8 cellular contexts compared by ENCODE assay signal in genomic region chr12:109572506-109572845, GRCh38. TPM values are rescaled to one million over a fixed set of nuclear protein-coding genes. Genes with fewer than 3 reads are reported as not detected.
DNase-seq lines count a peak whose midpoint lies in the region; TF ChIP-seq lines count a peak whose summit lies in the region.

No MANE protein-coding gene starts in this region.

- no peaks in the 10 kb centered on the region for H3K27me3 ChIP-seq in DOHH2 (ENCODE audit: control insufficient read depth, low read length)
- H3K27me3 ChIP-seq in Peyer's patch: no peaks in the 10 kb centered on the region
- H3K27me3 ChIP-seq in parathyroid adenoma (ENCODE audit: control insufficient read depth, insufficient read depth, low read length): no peaks in the 10 kb centered on the region

- no peak overlapping the region for H3K9ac ChIP-seq in parathyroid adenoma

- H3K36me3 ChIP-seq in DOHH2 (ENCODE audit: control insufficient read depth, low read length) (peaks cover 85% of the 10 kb centered on the region), Peyer's patch (peaks cover 0 to 43% (median 0%) of the 10 kb centered on the region in 3 donors), parathyroid adenoma (ENCODE audit: control insufficient read depth, insufficient read depth, low read length) (no peaks in the 10 kb centered on the region)

- in situ Hi-C loops in ACHN (cut with HindIII; ENCODE audit: low pct_ligation_motif_present, low pct_unique_long_range_greater_than_20kb, low sequenced_read_pairs): no loop called here

- H3K4me3 ChIP-seq in DOHH2 (ENCODE audit: low read length): peak overlapping the region; percentile 98
- peak overlapping the region in 3 of 4 donors; percentile 71 to 95 (median 82) for H3K4me3 ChIP-seq in Peyer's patch
- H3K4me3 ChIP-seq in parathyroid adenoma (ENCODE audit: low read depth, low read length): peak overlapping the region; percentile 80

- H3K9me3 ChIP-seq in DOHH2 (ENCODE audit: control insufficient read depth, insufficient read depth, low read length) (no peaks in the 10 kb centered on the region), Peyer's patch (no peaks in the 10 kb centered on the region), parathyroid adenoma (ENCODE audit: control insufficient read depth, low read length) (no peaks in the 10 kb centered on the region)

- H2AFZ ChIP-seq in parathyroid adenoma: peak overlapping the region; percentile 92

- H3K27ac ChIP-seq in DOHH2 (ENCODE audit: low read depth, low read length) (peak overlapping the region; percentile 78), Peyer's patch (peak overlapping the region in 2 of 4 donors; percentile 84 to 91), epithelial cell of prostate (peak overlapping the region; percentile 74), parathyroid adenoma (peak overlapping the region; percentile 82)

- H3F3A ChIP-seq in DOHH2 (ENCODE audit: control insufficient read depth, insufficient read depth): no peaks in the 10 kb centered on the region; the same call in 1 of the 2 replicates

- peak overlapping the region; percentile 82 for H3K4me2 ChIP-seq in DOHH2 (ENCODE audit: low read length)
- H3K4me2 ChIP-seq in parathyroid adenoma (ENCODE audit: low read length): peak overlapping the region; percentile 58

- DNase-seq in Peyer's patch: no peak
- no peak for DNase-seq in epithelial cell of prostate (ENCODE audit: low read depth, low spot score)
- DNase-seq in GM10266 (ENCODE audit: extremely low spot score): no peak
- DNase-seq in NCI-H2107 treated with DMSO at 0.1 percent for 48 hours (lab: John Stamatoyannopoulos, UW; ENCODE audit: unreplicated experiment): no peak
- no peak for DNase-seq in NCI-H526 (lab: John Stamatoyannopoulos, UW)
- DNase-seq in ACHN: no peak

- H3K9me2 ChIP-seq in DOHH2 (replicated peaks; ENCODE audit: control insufficient read depth, low read length): no peaks in the 10 kb centered on the region

- no peak for TF ChIP-seq CTCF in DOHH2 (IDR thresholded peaks at IDR 0.05; ENCODE audit: low read depth, low read length, poor library complexity, severe bottlenecking)
- no peak for TF ChIP-seq CTCF in Peyer's patch (IDR thresholded peaks at IDR 0.05)
- TF ChIP-seq CTCF in parathyroid adenoma (IDR thresholded peaks at IDR 0.05): no peak
- no peak for TF ChIP-seq CTCF in GM10266 (IDR thresholded peaks at IDR 0.05; ENCODE audit: control insufficient read depth, insufficient read depth, low read depth, missing control alignments)

- TF ChIP-seq POLR2A in Peyer's patch (IDR thresholded peaks at IDR 0.05): no peak

- no peaks in the 10 kb centered on the region for H4K20me1 ChIP-seq in DOHH2 (ENCODE audit: control insufficient read depth, insufficient read depth, low read depth, low read length)

- H3K4me1 ChIP-seq in DOHH2 (ENCODE audit: control insufficient read depth, low read length): peaks cover 25% of the 10 kb centered on the region
- peaks cover 0 to 15% (median 3%) of the 10 kb centered on the region in 4 donors for H3K4me1 ChIP-seq in Peyer's patch
- peaks cover 5% of the 10 kb centered on the region for H3K4me1 ChIP-seq in parathyroid adenoma

- H3K79me2 ChIP-seq in DOHH2 (ENCODE audit: control insufficient read depth, low read length) (peaks cover 51% of the 10 kb centered on the region), parathyroid adenoma (peaks cover 2% of the 10 kb centered on the region)

RNA-seq across cellular contexts. Expression of gene MMAB, which starts 0.8 kb away (rescaled TPM):
- total RNA-seq in Peyer's patch: 10 to 100 TPM; 30.8 to 41.4 (median 32.1) TPM

RNA-seq across cellular contexts. Expression of gene MVK, which starts 1.1 kb away (rescaled TPM):
- 10 to 100 TPM in 3 of 4 donors, 1 to 10 TPM in 1; 3.3 to 66.7 (median 41.6) TPM for total RNA-seq in Peyer's patch
